ENCODE assay signal across 24 cellular contexts in genomic region chr7:2986561-2986960, GRCh38. TPM values are rescaled to one million over a fixed set of nuclear protein-coding genes. Genes with fewer than 3 reads are reported as not detected.
DNase-seq lines count a peak whose midpoint lies in the region; ATAC-seq, FAIRE-seq and TF ChIP-seq lines count a peak whose summit lies in the region.
"Had no signal": no experiment of that assay in that cellular context is flagged by ENCODE, and none has a peak within 500 bp of the region (broad histone marks: within the 10 kb centered on the region; RNA-seq: fewer than 3 reads in every experiment).

No MANE protein-coding gene starts in this region.

- H3K4me3 ChIP-seq in kidney (ENCODE audit: low read length in 2 of 2), result no peak overlapping the region
- H3K4me3 ChIP-seq in spleen, result no peak overlapping the region
- H3K4me3 ChIP-seq: A549, adrenal gland, esophagus squamous epithelium, heart left ventricle had no signal

- H3K27ac ChIP-seq in kidney (ENCODE audit: low read depth in 2 of 2, low read length in 2 of 2) (no peak overlapping the region), spleen (no peak overlapping the region)
- H3K27ac ChIP-seq: A549, adrenal gland, esophagus squamous epithelium, foreskin keratinocyte, heart left ventricle, WERI-Rb-1 had no signal

- H3K36me3 Mint-ChIP-seq in activated naive CD4-positive, alpha-beta T cell treated with anti-CD3 and anti-CD28 coated beads for 36 hours (ENCODE audit: low read depth), result peaks cover 28% of the 10 kb centered on the region
- peaks cover 21% of the 10 kb centered on the region for H3K36me3 Mint-ChIP-seq in IgD-negative memory B cell
- peaks cover 83% of the 10 kb centered on the region for H3K36me3 Mint-ChIP-seq in stimulated activated memory B cell treated with anti-CD40 and anti-IgM and Interleukin-4, amounts not matched to agents 10 μg/mL and 1 μg/mL and 100 μg/mL, for 72 hours

- WGBS in spleen, 5 donors, result 95 to 98% (median 96%) methylated on average over 18 of the region's 18 CpGs

- H3K36me3 ChIP-seq in kidney (ENCODE audit: control insufficient read depth in 1 of 2, insufficient read depth in 2 of 2, low read length in 2 of 2), result no peaks in the 10 kb centered on the region
- peaks cover 0 to 14% (median 0%) of the 10 kb centered on the region in 6 donors for H3K36me3 ChIP-seq in spleen
- H3K36me3 ChIP-seq: adrenal gland, esophagus squamous epithelium, heart left ventricle, WERI-Rb-1 had no signal

- no peaks in the 10 kb centered on the region for H3K27me3 Mint-ChIP-seq in activated naive CD4-positive, alpha-beta T cell treated with anti-CD3 and anti-CD28 coated beads for 36 hours (ENCODE audit: low read depth)
- no peaks in the 10 kb centered on the region for H3K27me3 Mint-ChIP-seq in IgD-negative memory B cell
- H3K27me3 Mint-ChIP-seq in stimulated activated memory B cell treated with anti-CD40 and anti-IgM and Interleukin-4, amounts not matched to agents 10 μg/mL and 1 μg/mL and 100 μg/mL, for 72 hours, result no peaks in the 10 kb centered on the region
- H3K27me3 Mint-ChIP-seq: activated CD4-positive, alpha-beta T cell treated with anti-CD3 and anti-CD28 coated beads, Interleukin-2, amount 10 ng/mL, durations not matched to agents 24 days and 14 days; CD4-positive, CD25-positive, alpha-beta regulatory T cell had no signal

- H3K27me3 ChIP-seq in spleen (replicated peaks in 1 of 7), result no peaks in the 10 kb centered on the region
- H3K27me3 ChIP-seq: adrenal gland, foreskin keratinocyte had no signal

- no peak for TF ChIP-seq POLR2A in spleen (IDR thresholded peaks at IDR 0.05)

- H3K27ac Mint-ChIP-seq in activated naive CD4-positive, alpha-beta T cell treated with anti-CD3 and anti-CD28 coated beads for 36 hours, result no peak overlapping the region
- peak overlapping the region in 2 of 3 donors; percentile 14 to 33 for H3K27ac Mint-ChIP-seq in IgD-negative memory B cell
- peak overlapping the region; percentile 93 for H3K27ac Mint-ChIP-seq in stimulated activated memory B cell treated with anti-CD40 and anti-IgM and Interleukin-4, amounts not matched to agents 10 μg/mL and 1 μg/mL and 100 μg/mL, for 72 hours
- H3K27ac Mint-ChIP-seq: brain, nephron progenitor cell had no signal

- no peaks in the 10 kb centered on the region for H3K4me1 ChIP-seq in kidney (ENCODE audit: control insufficient read depth in 1 of 2, insufficient read depth in 1 of 2, low read depth in 1 of 2, low read length in 2 of 2)
- peaks cover 0 to 55% (median 35%) of the 10 kb centered on the region in 6 donors for H3K4me1 ChIP-seq in spleen
- H3K4me1 ChIP-seq: A549, adrenal gland, esophagus squamous epithelium, foreskin keratinocyte, heart left ventricle had no signal

- peaks cover 70% of the 10 kb centered on the region for H3K4me1 Mint-ChIP-seq in activated naive CD4-positive, alpha-beta T cell treated with anti-CD3 and anti-CD28 coated beads for 36 hours (ENCODE audit: low read depth)
- peaks cover 29 to 47% (median 42%) of the 10 kb centered on the region in 3 donors for H3K4me1 Mint-ChIP-seq in IgD-negative memory B cell
- peaks cover 71% of the 10 kb centered on the region for H3K4me1 Mint-ChIP-seq in stimulated activated memory B cell treated with anti-CD40 and anti-IgM and Interleukin-4, amounts not matched to agents 10 μg/mL and 1 μg/mL and 100 μg/mL, for 72 hours
- H3K4me1 Mint-ChIP-seq: brain had no signal

- H3K9me3 ChIP-seq in kidney (ENCODE audit: control insufficient read depth in 1 of 2, low read length in 2 of 2), result peaks cover 0 to 5% of the 10 kb centered on the region in 2 donors
- H3K9me3 ChIP-seq in spleen, result peaks cover 0 to 24% (median 15%) of the 10 kb centered on the region in 8 donors
- H3K9me3 ChIP-seq: A549, esophagus squamous epithelium had no signal

- CTCF ChIA-PET in activated naive CD4-positive, alpha-beta T cell treated with anti-CD3 and anti-CD28 coated beads for 36 hours (lab: Charles Lee), result no interaction called here

- H3K9me3 Mint-ChIP-seq in activated naive CD4-positive, alpha-beta T cell treated with anti-CD3 and anti-CD28 coated beads for 36 hours, result peaks cover 6% of the 10 kb centered on the region
- H3K9me3 Mint-ChIP-seq in IgD-negative memory B cell, result peaks cover 0 to 6% (median 0%) of the 10 kb centered on the region in 3 donors
- peaks cover 9% of the 10 kb centered on the region for H3K9me3 Mint-ChIP-seq in stimulated activated memory B cell treated with anti-CD40 and anti-IgM and Interleukin-4, amounts not matched to agents 10 μg/mL and 1 μg/mL and 100 μg/mL, for 72 hours

- FAIRE-seq in kidney (lab: Jason Lieb, UNC), result no peak
- FAIRE-seq: A549, GM19239, H54 had no signal

- H3K4me3 Mint-ChIP-seq in activated naive CD4-positive, alpha-beta T cell treated with anti-CD3 and anti-CD28 coated beads for 36 hours, result no peak overlapping the region
- H3K4me3 Mint-ChIP-seq in IgD-negative memory B cell, result peak overlapping the region in 2 of 4 donors; percentile 43 to 59
- no peak overlapping the region for H3K4me3 Mint-ChIP-seq in stimulated activated memory B cell treated with anti-CD40 and anti-IgM and Interleukin-4, amounts not matched to agents 10 μg/mL and 1 μg/mL and 100 μg/mL, for 72 hours
- H3K4me3 Mint-ChIP-seq: activated CD4-positive, alpha-beta T cell treated with anti-CD3 and anti-CD28 coated beads, Interleukin-2, amount 10 ng/mL, durations not matched to agents 24 days and 14 days; brain; nephron progenitor cell had no signal

- DNase-seq in activated naive CD4-positive, alpha-beta T cell treated with anti-CD3 and anti-CD28 coated beads for 36 hours, result peak; percentile 2
- no peak for DNase-seq in activated naive CD4-positive, alpha-beta T cell treated with anti-CD3 and anti-CD28 coated beads, Interleukin-2, amount 50 U/mL, for 16 hours
- DNase-seq in kidney (peak; percentile 31), spleen (no peak), NCI-H446 treated with DMSO at 0.1 percent for 48 hours (lab: John Stamatoyannopoulos, UW) (no peak)
- DNase-seq: activated CD4-positive, alpha-beta T cell treated with anti-CD3 and anti-CD28 coated beads, Interleukin-2, amount 10 ng/mL, durations not matched to agents 24 days and 14 days; adrenal gland; CD4-positive, CD25-positive, alpha-beta regulatory T cell; esophagus squamous epithelium; foreskin keratinocyte; heart left ventricle; NCI-H446; NCI-H82; nephron progenitor cell; stimulated activated naive CD4-positive, alpha-beta T cell; WERI-Rb-1 had no signal

- no peak for TF ChIP-seq CTCF in kidney (IDR thresholded peaks at IDR 0.05; ENCODE audit: borderline replicate concordance, extremely low read depth, insufficient read depth)
- no peak for TF ChIP-seq CTCF in spleen (IDR thresholded peaks at IDR 0.05 in 8 of 11, conservative IDR thresholded peaks at IDR 0.05 in 3 of 11)

- no peak overlapping the region for H3K9ac ChIP-seq in kidney (ENCODE audit: low read length in 2 of 2)

- intact Hi-C loops in activated naive CD4-positive, alpha-beta T cell treated with anti-CD3 and anti-CD28 coated beads for 36 hours (cut with micrococcal nuclease), result no loop called here
- intact Hi-C loops in kidney (cut with DNase I) (no loop called here), spleen (cut with DNase I; ENCODE audit: low total_unique reads) (no loop called here)

- ATAC-seq in stimulated activated memory B cell treated with anti-CD40 and anti-IgM and Interleukin-4, amounts not matched to agents 10 μg/mL and 1 μg/mL and 100 μg/mL, for 72 hours, result no peak
- no peak for ATAC-seq in GM19397 (IDR thresholded peaks at IDR 0.05; ENCODE audit: unreplicated experiment)
- ATAC-seq: A549, foreskin keratinocyte, heart left ventricle had no signal

RNA-seq across cellular contexts. Expression of gene CARD11, which starts 57.1 kb away (rescaled TPM):
- 100 to 1,000 TPM in 1 of 2 experiments, 10 to 100 TPM in 1; 99.4 to 105 TPM for total RNA-seq in activated naive CD4-positive, alpha-beta T cell treated with anti-CD3 and anti-CD28 coated beads for 36 hours
- polyA plus RNA-seq in IgD-negative memory B cell (52.4 TPM), kidney (ENCODE audit: insufficient read depth, low read depth, low replicate concordance) (0.22 TPM), spleen (10 to 100 TPM; 30.3 to 57.5 (median 42.0) TPM)
- total RNA-seq in kidney (9.6 TPM), spleen (10 to 100 TPM; 42.4 to 72.6 (median 51.4) TPM)
- total RNA-seq: SK-MEL-5 had no signal

Comparison
In these comparisons a context has a peak if more than half of its experiments do, and no peak if none do; other contexts are left out.
1. DNase-seq: peak in activated naive CD4-positive, alpha-beta T cell treated with anti-CD3 and anti-CD28 coated beads for 36 hours (single experiment) and kidney (single experiment); none in activated naive CD4-positive, alpha-beta T cell treated with anti-CD3 and anti-CD28 coated beads, Interleukin-2, amount 50 U/mL, for 16 hours (single experiment), spleen (single experiment) and NCI-H446 treated with DMSO at 0.1 percent for 48 hours (single experiment).